21 cellular contexts compared by ENCODE assay signal in the genomic region with DNA sequence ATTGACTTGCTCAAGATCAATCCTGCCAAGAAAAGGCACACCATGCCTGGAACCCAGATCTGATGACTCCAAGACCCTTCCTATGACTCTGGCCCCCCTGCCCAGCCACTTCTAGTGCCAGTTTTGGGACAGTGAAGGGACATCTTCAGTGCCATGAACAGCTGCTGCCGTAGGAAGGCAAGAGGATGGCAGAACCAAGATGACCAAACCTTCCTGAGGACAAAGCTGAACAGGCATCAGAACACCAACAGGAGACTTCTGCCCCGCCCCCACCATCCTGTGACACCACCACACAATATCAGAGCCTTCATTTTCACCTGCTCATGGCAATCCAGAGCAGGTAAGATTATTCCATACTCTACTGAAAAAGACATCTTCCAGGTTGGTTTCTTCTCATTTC. TPM values are rescaled to one million over a fixed set of nuclear protein-coding genes. Genes with fewer than 3 reads are reported as not detected.
A peak's percentile ranks its signal among the peaks of the same experiment; 100 is the strongest.
DNase-seq lines count a peak whose midpoint lies in the region; ATAC-seq, FAIRE-seq and TF ChIP-seq lines count a peak whose summit lies in the region.
"Had no signal": no experiment of that assay in that cellular context is flagged by ENCODE, and none has a peak within 500 bp of the region (broad histone marks: within the 10 kb centered on the region; RNA-seq: fewer than 3 reads in every experiment).

No MANE protein-coding gene starts in this region.

- peaks cover 22% of the 10 kb centered on the region for H3K9me3 Mint-ChIP-seq in activated CD4-positive, alpha-beta T cell treated with anti-CD3 and anti-CD28 coated beads for 36 hours (ENCODE audit: low read depth)
- peaks cover 24% of the 10 kb centered on the region for H3K9me3 Mint-ChIP-seq in stimulated activated naive CD8-positive, alpha-beta T cell treated with anti-CD3 and anti-CD28 coated beads, Interleukin-15, Interleukin-2, amounts not matched to agents 100 ng/mL and 50 ng/mL, for 24 hours
- H3K9me3 Mint-ChIP-seq in stimulated activated naive CD8-positive, alpha-beta T cell treated with anti-CD3 and anti-CD28 coated beads, Interleukin-15, amount 100 ng/mL, for 72 hours, result peaks cover 10 to 14% of the 10 kb centered on the region in 2 donors
- peaks cover 43% of the 10 kb centered on the region for H3K9me3 Mint-ChIP-seq in endodermal cell
- no peaks in the 10 kb centered on the region; a peak in 2 of 5 replicates for H3K9me3 Mint-ChIP-seq in H9

- no peaks in the 10 kb centered on the region for H3K27me3 ChIP-seq in endodermal cell (ENCODE audit: control insufficient read depth, insufficient read depth, low read length, poor library complexity, severe bottlenecking)
- no peaks in the 10 kb centered on the region for H3K27me3 ChIP-seq in H9 (ENCODE audit: insufficient read depth, low read length)
- H3K27me3 ChIP-seq: BLaER1, SJSA1 had no signal

- H3K18ac ChIP-seq in H9 (ENCODE audit: insufficient read length, low read depth, low read length), result no peak overlapping the region

- no peak overlapping the region for H2BK15ac ChIP-seq in H9 (ENCODE audit: low read depth, low read length)

- H3K79me2 ChIP-seq in H9 (ENCODE audit: insufficient read depth, low read length), result no peaks in the 10 kb centered on the region

- H3K4me1 Mint-ChIP-seq in activated CD4-positive, alpha-beta T cell treated with anti-CD3 and anti-CD28 coated beads for 36 hours, result peaks cover 37% of the 10 kb centered on the region
- H3K4me1 Mint-ChIP-seq in stimulated activated naive CD8-positive, alpha-beta T cell treated with anti-CD3 and anti-CD28 coated beads, Interleukin-15, Interleukin-2, amounts not matched to agents 100 ng/mL and 50 ng/mL, for 24 hours (ENCODE audit: low read depth), result peaks cover 36% of the 10 kb centered on the region
- H3K4me1 Mint-ChIP-seq in stimulated activated naive CD8-positive, alpha-beta T cell treated with anti-CD3 and anti-CD28 coated beads, Interleukin-15, amount 100 ng/mL, for 72 hours, result peaks cover 34% of the 10 kb centered on the region
- H3K4me1 Mint-ChIP-seq in endodermal cell (no peaks in the 10 kb centered on the region), H9 (no peaks in the 10 kb centered on the region)

- no peak overlapping the region for H3K23ac ChIP-seq in H9 (ENCODE audit: insufficient read length, low read depth, low read length)

- no peak overlapping the region for H2BK20ac ChIP-seq in H9 (ENCODE audit: low read depth, low read length, poor library complexity, severe bottlenecking)

- peaks cover 63% of the 10 kb centered on the region for H3K36me3 ChIP-seq in endodermal cell (ENCODE audit: control insufficient read depth, insufficient read depth, low read length)

- no peak overlapping the region for H3K27ac ChIP-seq in endodermal cell (ENCODE audit: low read depth, low read length)
- no peak overlapping the region for H3K27ac ChIP-seq in H9 (ENCODE audit: insufficient read length, low read depth, low read length)
- H3K27ac ChIP-seq: 22Rv1, BLaER1, SJSA1 had no signal

- H2AFZ ChIP-seq in H9 (ENCODE audit: low read length), result no peak overlapping the region

- no peak for TF ChIP-seq POLR2A in H54 (IDR thresholded peaks at IDR 0.05; ENCODE audit: low read depth, low read length)

- intact Hi-C loops in activated CD4-positive, alpha-beta T cell treated with anti-CD3 and anti-CD28 coated beads for 36 hours (cut with DNase I, micrococcal nuclease), result no loop called here

- DNase-seq in activated CD4-positive, alpha-beta T cell treated with anti-CD3 and anti-CD28 coated beads for 36 hours, result no peak
- DNase-seq in activated CD4-positive, alpha-beta T cell treated with anti-CD3 and anti-CD28 coated beads, Interleukin-2, amount 50 U/mL, for 48 hours, result no peak
- no peak for DNase-seq in stimulated activated naive CD8-positive, alpha-beta T cell treated with anti-CD3 and anti-CD28 coated beads, Interleukin-15, amount 100 ng/mL, for 72 hours
- DNase-seq in endodermal cell (peak; percentile 3), H54 (ENCODE audit: insufficient read length, low spot score) (no peak), H9 (no peak), NOMO-1 treated with dmso at 0.1 percent for 144 hours (lab: John Stamatoyannopoulos, UW; ENCODE audit: unreplicated experiment) (no peak)
- DNase-seq: ACHN, DMS79, Karpas-422, MV-4-11, NCI-H1694 treated with DMSO at 0.1 percent for 48 hours, NCI-H446 treated with DMSO at 0.1 percent for 48 hours, NCI-H526 treated with DMSO at 0.1 percent for 48 hours had no signal

- H3K4me3 Mint-ChIP-seq in activated CD4-positive, alpha-beta T cell treated with anti-CD3 and anti-CD28 coated beads for 36 hours, result no peak overlapping the region
- H3K4me3 Mint-ChIP-seq in stimulated activated naive CD8-positive, alpha-beta T cell treated with anti-CD3 and anti-CD28 coated beads, Interleukin-15, Interleukin-2, amounts not matched to agents 100 ng/mL and 50 ng/mL, for 24 hours, result no peak overlapping the region
- no peak overlapping the region for H3K4me3 Mint-ChIP-seq in stimulated activated naive CD8-positive, alpha-beta T cell treated with anti-CD3 and anti-CD28 coated beads, Interleukin-15, amount 100 ng/mL, for 72 hours
- H3K4me3 Mint-ChIP-seq in endodermal cell (no peak overlapping the region), H9 (no peak overlapping the region)
- H3K4me3 Mint-ChIP-seq: IgD-negative memory B cell had no signal

- no peak overlapping the region for H4K5ac ChIP-seq in H9 (ENCODE audit: insufficient read length, low read depth, low read length)

- H2BK120ac ChIP-seq in H9 (ENCODE audit: low read depth, low read length, poor library complexity, severe bottlenecking), result no peak overlapping the region

- no peak overlapping the region for H4K91ac ChIP-seq in H9 (ENCODE audit: insufficient read length, low read depth, low read length)

- no peaks in the 10 kb centered on the region for H3K23me2 ChIP-seq in H9 (ENCODE audit: insufficient read length, low read depth, low read length, poor library complexity, severe bottlenecking)

- H3K36me3 Mint-ChIP-seq in activated CD4-positive, alpha-beta T cell treated with anti-CD3 and anti-CD28 coated beads for 36 hours (ENCODE audit: low read depth), result peaks cover 66% of the 10 kb centered on the region
- H3K36me3 Mint-ChIP-seq in stimulated activated naive CD8-positive, alpha-beta T cell treated with anti-CD3 and anti-CD28 coated beads, Interleukin-15, Interleukin-2, amounts not matched to agents 100 ng/mL and 50 ng/mL, for 24 hours (ENCODE audit: low read depth), result peaks cover 70% of the 10 kb centered on the region
- H3K36me3 Mint-ChIP-seq in endodermal cell (ENCODE audit: low read depth) (peaks cover 74% of the 10 kb centered on the region), H9 (ENCODE audit: insufficient read depth in 1 of 3, low read depth in 3 of 3) (peaks cover 52 to 68% (median 66%) of the 10 kb centered on the region in 3 experiments)

- no peak overlapping the region for H3K4me3 ChIP-seq in endodermal cell (ENCODE audit: low read length)
- H3K4me3 ChIP-seq: BLaER1, SJSA1 had no signal

- POLR2A ChIA-PET in activated CD4-positive, alpha-beta T cell treated with anti-CD3 and anti-CD28 coated beads for 36 hours (lab: Charles Lee), result no interaction called here

- no peak for ATAC-seq in activated CD4-positive, alpha-beta T cell treated with anti-CD3 and anti-CD28 coated beads for 36 hours
- ATAC-seq in stimulated activated naive CD8-positive, alpha-beta T cell treated with anti-CD3 and anti-CD28 coated beads, Interleukin-15, amount 100 ng/mL, for 72 hours, result no peak
- ATAC-seq: Right ventricle myocardium inferior had no signal

- H3K4me2 ChIP-seq in H9 (ENCODE audit: insufficient read depth, insufficient read length, low read length), result no peak overlapping the region
- H3K4me2 ChIP-seq: BLaER1 had no signal

- no peak overlapping the region; the same call in 1 of the 2 replicates for H3K14ac ChIP-seq in H9 (ENCODE audit: insufficient read depth, low read length)

- no peak overlapping the region for H2BK5ac ChIP-seq in H9 (ENCODE audit: insufficient read length, low read length)

- no peaks in the 10 kb centered on the region for H4K20me1 ChIP-seq in H9 (ENCODE audit: control insufficient read depth, insufficient read depth, insufficient read length)
- H4K20me1 ChIP-seq: BLaER1 had no signal

- H3K79me1 ChIP-seq in H9 (ENCODE audit: insufficient read depth, low read depth, low read length, poor library complexity, severe bottlenecking), result no peaks in the 10 kb centered on the region

- no peak overlapping the region for H3T11ph ChIP-seq in H9 (ENCODE audit: low read length)

- H3K56ac ChIP-seq in H9 (ENCODE audit: insufficient read length, low read depth, low read length), result no peak overlapping the region

- H3K9ac ChIP-seq in endodermal cell (ENCODE audit: extremely low read depth, low read length, poor library complexity, severe bottlenecking) (no peak overlapping the region), H9 (ENCODE audit: extremely low read depth, insufficient read length, low read length) (no peak overlapping the region)
- H3K9ac ChIP-seq: BLaER1 had no signal

- H3K4me1 ChIP-seq in endodermal cell (ENCODE audit: control insufficient read depth, insufficient read depth, low read length) (no peaks in the 10 kb centered on the region), H9 (ENCODE audit: insufficient read depth, low read length) (no peaks in the 10 kb centered on the region)
- H3K4me1 ChIP-seq: SJSA1 had no signal

- 86 to 94% methylated on average over 1 to 2 of the region's 2 CpGs for WGBS in endodermal cell (ENCODE audit: insufficient coverage in 1 of 2, insufficient read length in 1 of 2), 2 experiments
- no CpG with 5 or more reads among the region's 2 CpGs for WGBS in H9 (ENCODE audit: extremely low coverage, insufficient read length, low lambda C conversion rate)

- no peak overlapping the region for H3K4ac ChIP-seq in H9 (ENCODE audit: low read depth, low read length)

- H2AK5ac ChIP-seq in H9 (ENCODE audit: insufficient read length, low read length), result no peak overlapping the region

- TF ChIP-seq CTCF in endodermal cell (conservative IDR thresholded peaks at IDR 0.05) (no peak), H9 (conservative IDR thresholded peaks at IDR 0.05) (no peak)

- CTCF ChIA-PET in activated CD4-positive, alpha-beta T cell treated with anti-CD3 and anti-CD28 coated beads for 36 hours (lab: Charles Lee), result no interaction called here

- peak overlapping the region; percentile 33 for H3K27ac Mint-ChIP-seq in activated CD4-positive, alpha-beta T cell treated with anti-CD3 and anti-CD28 coated beads for 36 hours
- peak overlapping the region; percentile 37 for H3K27ac Mint-ChIP-seq in stimulated activated naive CD8-positive, alpha-beta T cell treated with anti-CD3 and anti-CD28 coated beads, Interleukin-15, Interleukin-2, amounts not matched to agents 100 ng/mL and 50 ng/mL, for 24 hours
- no peak overlapping the region for H3K27ac Mint-ChIP-seq in stimulated activated naive CD8-positive, alpha-beta T cell treated with anti-CD3 and anti-CD28 coated beads, Interleukin-15, amount 100 ng/mL, for 72 hours
- H3K27ac Mint-ChIP-seq in endodermal cell, result no peak overlapping the region
- H3K27ac Mint-ChIP-seq in H9, result peak overlapping the region in 1 of 3 experiments; percentile 68; a peak in 2 of 7 replicates
- H3K27ac Mint-ChIP-seq: IgD-negative memory B cell had no signal

- H3K27me3 Mint-ChIP-seq in activated CD4-positive, alpha-beta T cell treated with anti-CD3 and anti-CD28 coated beads for 36 hours, result no peaks in the 10 kb centered on the region
- H3K27me3 Mint-ChIP-seq in stimulated activated naive CD8-positive, alpha-beta T cell treated with anti-CD3 and anti-CD28 coated beads, Interleukin-15, Interleukin-2, amounts not matched to agents 100 ng/mL and 50 ng/mL, for 24 hours, result no peaks in the 10 kb centered on the region
- H3K27me3 Mint-ChIP-seq in stimulated activated naive CD8-positive, alpha-beta T cell treated with anti-CD3 and anti-CD28 coated beads, Interleukin-15, amount 100 ng/mL, for 72 hours, result no peaks in the 10 kb centered on the region
- H3K27me3 Mint-ChIP-seq in endodermal cell (ENCODE audit: insufficient read depth) (no peaks in the 10 kb centered on the region), H9 (ENCODE audit: low read depth) (no peaks in the 10 kb centered on the region)
- H3K27me3 Mint-ChIP-seq: IgD-negative memory B cell had no signal

- no peak overlapping the region for H2BK12ac ChIP-seq in H9 (ENCODE audit: insufficient read length, low read depth, low read length)

- no peak for FAIRE-seq in H54 (lab: Jason Lieb, UNC)
- FAIRE-seq: GM19239 had no signal

- H3K9me3 ChIP-seq in endodermal cell (ENCODE audit: control insufficient read depth, low read length) (peaks cover 17% of the 10 kb centered on the region), H9 (ENCODE audit: control insufficient read depth, low read depth, low read length) (no peaks in the 10 kb centered on the region)

- no peak overlapping the region for H4K8ac ChIP-seq in H9 (replicated peaks; ENCODE audit: insufficient read length, low read depth, low read length)

RNA-seq across cellular contexts. Expression of a gene that starts 33.0 kb away (rescaled TPM):
- total RNA-seq in activated CD4-positive, alpha-beta T cell treated with anti-CD3 and anti-CD28 coated beads for 36 hours, result 10 to 100 TPM; 13.2 to 16.3 TPM
- total RNA-seq in endodermal cell, result 10 to 100 TPM; 35.4 to 56.9 TPM
- polyA plus RNA-seq in endodermal cell (2013, experiment 1 of 2), result 17.5 TPM
- polyA plus RNA-seq in endodermal cell (2013, experiment 2 of 2), result 15.1 TPM
- 24.8 and 26.0 TPM in 2 replicates for total RNA-seq in H9 (2021)

Comparison
In these comparisons a context has a peak if more than half of its experiments do, and no peak if none do; other contexts are left out.
1. H3K27ac Mint-ChIP-seq: peak in activated CD4-positive, alpha-beta T cell treated with anti-CD3 and anti-CD28 coated beads for 36 hours (single experiment) and stimulated activated naive CD8-positive, alpha-beta T cell treated with anti-CD3 and anti-CD28 coated beads, Interleukin-15, Interleukin-2, amounts not matched to agents 100 ng/mL and 50 ng/mL, for 24 hours (single experiment); none in stimulated activated naive CD8-positive, alpha-beta T cell treated with anti-CD3 and anti-CD28 coated beads, Interleukin-15, amount 100 ng/mL, for 72 hours (0 of 2) and endodermal cell (single experiment).